ENCODE assay signal across 37 cellular contexts in the genomic region with DNA sequence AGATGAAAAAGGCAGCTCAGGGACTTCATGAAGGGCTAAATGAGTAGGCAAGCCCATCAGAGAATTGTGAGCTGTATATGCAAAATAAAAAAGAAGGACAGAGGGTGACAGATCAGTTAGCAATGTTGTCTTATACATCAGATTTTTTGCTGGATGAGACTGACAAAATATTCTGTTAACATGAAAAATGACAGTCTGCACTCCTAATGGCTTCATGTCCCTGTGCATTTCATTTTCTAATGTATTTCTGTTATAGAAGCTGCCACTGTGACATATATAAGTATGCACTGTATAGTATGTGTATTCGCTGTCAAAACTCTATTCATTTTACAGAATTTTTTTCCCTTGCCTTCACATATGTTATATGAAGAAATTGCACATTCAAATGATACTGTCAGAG.
"Had no signal": no experiment of that assay in that cellular context is flagged by ENCODE, and none has a peak within 500 bp of the region (broad histone marks: within the 10 kb centered on the region; RNA-seq: fewer than 3 reads in every experiment).

No MANE protein-coding gene starts in this region.

- H3K9me3 Mint-ChIP-seq: activated naive CD4-positive, alpha-beta T cell treated with anti-CD3 and anti-CD28 coated beads, Interleukin-2, amount 50 U/mL, for 24 hours had no signal

- H3K4me3 Mint-ChIP-seq: activated naive CD4-positive, alpha-beta T cell treated with anti-CD3 and anti-CD28 coated beads for 36 hours; activated naive CD4-positive, alpha-beta T cell treated with anti-CD3 and anti-CD28 coated beads, Interleukin-2, amount 10 ng/mL, durations not matched to agents 7 days and 5 days; activated naive CD4-positive, alpha-beta T cell treated with anti-CD3 and anti-CD28 coated beads, Interleukin-2, amount 50 U/mL, for 24 hours; activated naive CD8-positive, alpha-beta T cell; activated naive CD8-positive, alpha-beta T cell treated with anti-CD3 and anti-CD28 coated beads for 36 hours; activated naive CD8-positive, alpha-beta T cell treated with anti-CD3 and anti-CD28 coated beads, Interleukin-2, amount 10 ng/mL, durations not matched to agents 7 days and 5 days; activated naive CD8-positive, alpha-beta T cell treated with anti-CD3 and anti-CD28 coated beads, Interleukin-2, amount 50 U/mL, for 24 hours; activated T-cell treated with anti-CD3 and anti-CD28 coated beads, Interleukin-2, amount 50 U/mL, for 24 hours; activated T-cell treated with anti-CD3 and anti-CD28 coated beads, Interleukin-2, amount 50 U/mL, for 4 hours; activated T-cell treated with anti-CD3 and anti-CD28 coated beads, Interleukin-2, amount 50 U/mL, for 72 hours; activated T-helper 1 cell treated with anti-CD3 and anti-CD28 coated beads, Interleukin-12 subunit alpha, Interleukin-12 subunit beta, Interleukin-2, Interleukin-4 antibody, amounts not matched to agents 30 ng/mL and 10 ng/mL and 1 ng/mL, durations not matched to agents 14 hours and 24 hours and 36 hours; activated T-helper 17 cell treated with anti-CD3 and anti-CD28 coated beads, Interleukin-2, amount 50 U/mL, for 72 hours; central memory CD8-positive, alpha-beta T cell had no signal

- ATAC-seq: activated naive CD4-positive, alpha-beta T cell treated with anti-CD3 and anti-CD28 coated beads, Interleukin-2, amount 50 U/mL, for 72 hours; activated naive CD8-positive, alpha-beta T cell treated with anti-CD3 and anti-CD28 coated beads, Interleukin-2, amount 50 U/mL, for 24 hours; activated T-cell treated with anti-CD3 and anti-CD28 coated beads, Interleukin-2, amount 50 U/mL, for 4 hours; activated T-cell treated with anti-CD3 and anti-CD28 coated beads, Interleukin-2, amount 50 U/mL, for 72 hours; activated T-helper 17 cell treated with anti-CD3 and anti-CD28 coated beads, Interleukin-2, amount 50 U/mL, for 72 hours; body of pancreas had no signal

- H3K27ac Mint-ChIP-seq: activated naive CD4-positive, alpha-beta T cell treated with anti-CD3 and anti-CD28 coated beads for 36 hours; activated naive CD4-positive, alpha-beta T cell treated with anti-CD3 and anti-CD28 coated beads, Interleukin-2, amount 10 ng/mL, durations not matched to agents 7 days and 5 days; activated naive CD4-positive, alpha-beta T cell treated with anti-CD3 and anti-CD28 coated beads, Interleukin-2, amount 50 U/mL, for 24 hours; activated naive CD4-positive, alpha-beta T cell treated with anti-CD3 and anti-CD28 coated beads, Interleukin-2, amount 50 U/mL, for 72 hours; activated naive CD8-positive, alpha-beta T cell; activated naive CD8-positive, alpha-beta T cell treated with anti-CD3 and anti-CD28 coated beads for 36 hours; activated naive CD8-positive, alpha-beta T cell treated with anti-CD3 and anti-CD28 coated beads, Interleukin-2, amount 10 ng/mL, durations not matched to agents 7 days and 5 days; activated naive CD8-positive, alpha-beta T cell treated with anti-CD3 and anti-CD28 coated beads, Interleukin-2, amount 50 U/mL, for 24 hours; activated T-cell treated with anti-CD3 and anti-CD28 coated beads, Interleukin-2, amount 50 U/mL, for 24 hours; activated T-cell treated with anti-CD3 and anti-CD28 coated beads, Interleukin-2, amount 50 U/mL, for 72 hours; activated T-helper 1 cell treated with anti-CD3 and anti-CD28 coated beads, Interleukin-12 subunit alpha, Interleukin-12 subunit beta, Interleukin-2, Interleukin-4 antibody, amounts not matched to agents 30 ng/mL and 10 ng/mL and 1 ng/mL, durations not matched to agents 14 hours and 24 hours and 36 hours; activated T-helper 17 cell treated with anti-CD3 and anti-CD28 coated beads, Interleukin-2, amount 50 U/mL, for 72 hours; activated T-helper 2 cell treated with anti-CD3 and anti-CD28 coated beads, Interferon-gamma antibody, Interleukin-2, Interleukin-4, amounts not matched to agents 10 μg/mL and 5 μg/mL and 100 μg/mL, durations not matched to agents 14 hours and 24 hours and 36 hours had no signal

- H3K27ac ChIP-seq: adrenal gland, ascending aorta, body of pancreas, brain microvascular endothelial cell, breast epithelium, cardiac muscle cell had no signal

- H3K4me1 Mint-ChIP-seq: activated naive CD4-positive, alpha-beta T cell treated with anti-CD3 and anti-CD28 coated beads, Interleukin-2, amount 10 ng/mL, durations not matched to agents 7 days and 5 days; activated naive CD4-positive, alpha-beta T cell treated with anti-CD3 and anti-CD28 coated beads, Interleukin-2, amount 50 U/mL, for 24 hours; activated naive CD8-positive, alpha-beta T cell treated with anti-CD3 and anti-CD28 coated beads for 36 hours; activated naive CD8-positive, alpha-beta T cell treated with anti-CD3 and anti-CD28 coated beads, Interleukin-2, amount 10 ng/mL, durations not matched to agents 7 days and 5 days; activated naive CD8-positive, alpha-beta T cell treated with anti-CD3 and anti-CD28 coated beads, Interleukin-2, amount 50 U/mL, for 24 hours; activated T-helper 17 cell treated with anti-CD3 and anti-CD28 coated beads, Interleukin-2, amount 50 U/mL, for 72 hours; central memory CD8-positive, alpha-beta T cell had no signal

- H3K36me3 ChIP-seq: adrenal gland, ascending aorta, brain microvascular endothelial cell, breast epithelium, cardiac muscle cell had no signal

- H3K9me3 ChIP-seq: adrenal gland, body of pancreas, breast epithelium had no signal

- H3K36me3 Mint-ChIP-seq: activated naive CD4-positive, alpha-beta T cell treated with anti-CD3 and anti-CD28 coated beads, Interleukin-2, amount 10 ng/mL, durations not matched to agents 7 days and 5 days; activated naive CD4-positive, alpha-beta T cell treated with anti-CD3 and anti-CD28 coated beads, Interleukin-2, amount 50 U/mL, for 24 hours; activated naive CD4-positive, alpha-beta T cell treated with anti-CD3 and anti-CD28 coated beads, Interleukin-2, amount 50 U/mL, for 72 hours; activated naive CD8-positive, alpha-beta T cell; activated naive CD8-positive, alpha-beta T cell treated with anti-CD3 and anti-CD28 coated beads for 36 hours; activated naive CD8-positive, alpha-beta T cell treated with anti-CD3 and anti-CD28 coated beads, Interleukin-2, amount 10 ng/mL, durations not matched to agents 7 days and 5 days had no signal

- DNase-seq: activated effector memory CD4-positive, alpha-beta T cell treated with anti-CD3 and anti-CD28 coated beads, Interleukin-2, amount 50 U/mL, for 16 hours; activated effector memory CD4-positive, alpha-beta T cell treated with Interleukin-2 at 50 U/mL for 16 hours; activated gamma-delta T cell; activated gamma-delta T cell treated with Interleukin-2 at 50 U/mL for 16 hours; activated naive CD4-positive, alpha-beta T cell; activated naive CD4-positive, alpha-beta T cell treated with anti-CD3 and anti-CD28 coated beads for 36 hours; activated naive CD4-positive, alpha-beta T cell treated with anti-CD3 and anti-CD28 coated beads, Interleukin-2, amount 10 ng/mL, durations not matched to agents 7 days and 5 days; activated naive CD4-positive, alpha-beta T cell treated with anti-CD3 and anti-CD28 coated beads, Interleukin-2, amount 50 U/mL, for 16 hours; activated naive CD4-positive, alpha-beta T cell treated with Interleukin-2 at 50 U/mL for 16 hours; activated naive CD8-positive, alpha-beta T cell treated with anti-CD3 and anti-CD28 coated beads for 36 hours; activated naive CD8-positive, alpha-beta T cell treated with anti-CD3 and anti-CD28 coated beads, Interleukin-2, amount 10 ng/mL, durations not matched to agents 7 days and 5 days; activated naive CD8-positive, alpha-beta T cell treated with anti-CD3 and anti-CD28 coated beads, Interleukin-2, amount 50 U/mL, for 24 hours; activated T-cell treated with anti-CD3 and anti-CD28 coated beads for 4 hours; activated T-cell treated with anti-CD3 and anti-CD28 coated beads, Interleukin-2, amount 50 U/mL, for 1 hour; activated T-cell treated with anti-CD3 and anti-CD28 coated beads, Interleukin-2, amount 50 U/mL, for 24 hours; activated T-cell treated with anti-CD3 and anti-CD28 coated beads, Interleukin-2, amount 50 U/mL, for 4 hours; activated T-cell treated with anti-CD3 and anti-CD28 coated beads, Interleukin-2, amount 50 U/mL, for 48 hours; activated T-cell treated with anti-CD3 and anti-CD28 coated beads, Interleukin-2, amount 50 U/mL, for 72 hours; adrenal gland; amniotic stem cell; amygdala; aorta; body of pancreas; brain microvascular endothelial cell; caudate nucleus; central memory CD4-positive, alpha-beta T cell; cerebellar nuclear complex had no signal

- H3K4me3 ChIP-seq: adrenal gland, ascending aorta, body of pancreas, breast epithelium, cardiac muscle cell had no signal

- H3K27me3 ChIP-seq: adrenal gland, ascending aorta, body of pancreas, brain microvascular endothelial cell, breast epithelium had no signal

- H3K27me3 Mint-ChIP-seq: activated naive CD4-positive, alpha-beta T cell treated with anti-CD3 and anti-CD28 coated beads, Interleukin-2, amount 10 ng/mL, durations not matched to agents 7 days and 5 days; activated naive CD4-positive, alpha-beta T cell treated with anti-CD3 and anti-CD28 coated beads, Interleukin-2, amount 50 U/mL, for 24 hours; activated naive CD8-positive, alpha-beta T cell; activated naive CD8-positive, alpha-beta T cell treated with anti-CD3 and anti-CD28 coated beads for 36 hours; activated naive CD8-positive, alpha-beta T cell treated with anti-CD3 and anti-CD28 coated beads, Interleukin-2, amount 10 ng/mL, durations not matched to agents 7 days and 5 days; activated naive CD8-positive, alpha-beta T cell treated with anti-CD3 and anti-CD28 coated beads, Interleukin-2, amount 50 U/mL, for 24 hours; activated T-cell treated with anti-CD3 and anti-CD28 coated beads, Interleukin-2, amount 50 U/mL, for 24 hours; activated T-helper 17 cell treated with anti-CD3 and anti-CD28 coated beads, Interleukin-2, amount 50 U/mL, for 72 hours; central memory CD8-positive, alpha-beta T cell had no signal
